In the genomic region with DNA sequence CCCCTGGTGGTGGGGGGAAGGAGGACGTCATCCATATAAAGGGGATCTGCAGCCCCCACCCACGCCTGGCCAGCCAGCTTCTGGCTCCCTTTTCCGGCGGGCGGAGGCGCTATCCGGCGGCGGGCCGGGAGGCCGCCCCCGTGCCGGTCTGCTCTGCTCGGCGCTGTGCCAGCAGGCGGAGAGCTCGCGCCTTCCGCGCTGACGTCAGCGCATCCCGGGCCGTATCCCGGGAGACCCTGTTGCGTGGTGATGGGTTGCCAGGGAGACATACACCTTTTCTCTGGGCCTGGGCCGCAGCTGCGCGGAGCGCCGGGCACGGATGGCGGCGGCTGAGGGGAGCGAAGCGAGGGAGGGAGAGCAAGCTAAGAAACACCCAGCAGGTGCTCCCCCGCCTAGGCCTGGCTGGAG, we compare ENCODE assay signal across 8 cellular contexts. TPM values are rescaled to one million over a fixed set of nuclear protein-coding genes. Genes with fewer than 3 reads are reported as not detected.
DNase-seq lines count a peak whose midpoint lies in the region; ATAC-seq and TF ChIP-seq lines count a peak whose summit lies in the region.

No MANE protein-coding gene starts in this region.

- peak; percentile 10 for TF ChIP-seq CTCF in GM12873 (IDR thresholded peaks at IDR 0.05; ENCODE audit: insufficient read depth, low read depth, low read length, missing control alignments)

- DNase-seq in NCI-H82 treated with DMSO at 0.1 percent for 48 hours (lab: John Stamatoyannopoulos, UW; ENCODE audit: unreplicated experiment) (peak; percentile 13), mucosa of gallbladder (ENCODE audit: low spot score) (peak; percentile 82), dedifferentiated amniotic fluid mesenchymal stem cell (ENCODE audit: extremely low spot score) (no peak), RPMI8226 (no peak), SKM-1 (lab: John Stamatoyannopoulos, UW; ENCODE audit: unreplicated experiment) (no peak)

- ATAC-seq in esophagus mucosa (peak; percentile 10), GM18520 (IDR thresholded peaks at IDR 0.05; ENCODE audit: unreplicated experiment) (no peak)

RNA-seq across cellular contexts. Expression of a gene that starts 1.1 kb away (rescaled TPM):
- 7.3 TPM for total RNA-seq in esophagus mucosa
- 41.5 TPM for total RNA-seq in mucosa of gallbladder

RNA-seq across cellular contexts. Expression of a gene that starts 22.9 kb away (rescaled TPM):
- total RNA-seq in esophagus mucosa (3.4 TPM), mucosa of gallbladder (104 TPM)

RNA-seq across cellular contexts. Expression of a gene that starts 23.0 kb away (rescaled TPM):
- total RNA-seq in esophagus mucosa (46.0 TPM), mucosa of gallbladder (107 TPM)

RNA-seq across cellular contexts. Expression of a gene that starts 24.1 kb away (rescaled TPM):
- total RNA-seq in esophagus mucosa (339 TPM), mucosa of gallbladder (330 TPM)

RNA-seq across cellular contexts. Expression of a gene that starts 39.5 kb away (rescaled TPM):
- total RNA-seq in esophagus mucosa = not detected
- 0.29 TPM for total RNA-seq in mucosa of gallbladder

Comparison
In these comparisons a context has a peak if more than half of its experiments do, and no peak if none do; other contexts are left out.
1. DNase-seq: peak in NCI-H82 treated with DMSO at 0.1 percent for 48 hours (single experiment) and mucosa of gallbladder (single experiment); none in dedifferentiated amniotic fluid mesenchymal stem cell (single experiment), RPMI8226 (single experiment) and SKM-1 (single experiment).
2. RNA of a gene that starts 22.9 kb away (total RNA-seq): 104 TPM in mucosa of gallbladder (single experiment); 3.4 TPM in esophagus mucosa (single experiment); every median in the first group is over 10 times any median in the second.